ENCODE assay signal across 8 cellular contexts in genomic region chr16:22670551-22670970, GRCh38.
DNase-seq lines count a peak whose midpoint lies in the region; ATAC-seq and TF ChIP-seq lines count a peak whose summit lies in the region.

No MANE protein-coding gene starts in this region.

- H3K27me3 ChIP-seq in BE2C (no peaks in the 10 kb centered on the region), tibial nerve (peaks cover 0 to 5% of the 10 kb centered on the region in 2 donors)

- CTCF ChIA-PET in OCI-LY7 (lab: Charles Lee; ENCODE audit: unreplicated experiment), result no interaction called here

- H3K36me3 ChIP-seq in BE2C, result no peaks in the 10 kb centered on the region
- no peaks in the 10 kb centered on the region for H3K36me3 ChIP-seq in OCI-LY7 (ENCODE audit: insufficient read depth, low read length)
- no peaks in the 10 kb centered on the region for H3K36me3 ChIP-seq in tibial nerve

- no peaks in the 10 kb centered on the region for H3K79me2 ChIP-seq in OCI-LY7 (ENCODE audit: insufficient read depth, low read depth, low read length)

- no peaks in the 10 kb centered on the region for H3K9me3 ChIP-seq in BE2C
- H3K9me3 ChIP-seq in OCI-LY7 (ENCODE audit: low read length), result no peaks in the 10 kb centered on the region
- H3K9me3 ChIP-seq in tibial nerve, result no peaks in the 10 kb centered on the region

- no peak for ATAC-seq in HG03108 (IDR thresholded peaks at IDR 0.05; ENCODE audit: unreplicated experiment)
- ATAC-seq in left colon, result no peak

- no peak overlapping the region for H3K27ac ChIP-seq in OCI-LY7 (ENCODE audit: low read depth, low read length, poor library complexity, severe bottlenecking)
- H3K27ac ChIP-seq in tibial nerve, result no peak overlapping the region

- TF ChIP-seq POLR2A in tibial nerve (IDR thresholded peaks at IDR 0.05), result no peak

- H4K20me1 ChIP-seq in OCI-LY7 (ENCODE audit: insufficient read depth, low read length), result no peaks in the 10 kb centered on the region

- POLR2A ChIA-PET in OCI-LY7 (lab: Charles Lee), result interaction anchor here (0.5 to 0.8 kb wide), 3 partner anchors 25 to 1096 kb away, joined by 4 to 6 read pairs (median 4); no protein-coding TSS in a partner anchor

- H3K4me3 ChIP-seq in BE2C (ENCODE audit: low read depth, low read length), result peak overlapping the region; percentile 36
- no peak overlapping the region for H3K4me3 ChIP-seq in OCI-LY7 (ENCODE audit: low read depth, low read length, poor library complexity, severe bottlenecking)
- no peak overlapping the region for H3K4me3 ChIP-seq in tibial nerve

- no peak for TF ChIP-seq CTCF in BE2C (IDR thresholded peaks at IDR 0.05; ENCODE audit: low read depth, low read length)
- TF ChIP-seq CTCF in GM13977 (IDR thresholded peaks at IDR 0.05; ENCODE audit: extremely low read depth, insufficient read depth, missing control alignments), result no peak
- no peak for TF ChIP-seq CTCF in OCI-LY7 (conservative IDR thresholded peaks at IDR 0.05; ENCODE audit: low read length)
- TF ChIP-seq CTCF in tibial nerve (IDR thresholded peaks at IDR 0.05), result no peak

- DNase-seq in BE2C, result peak; percentile 73
- peak; percentile 61 for DNase-seq in GM13977 (ENCODE audit: low spot score)
- DNase-seq in OCI-LY7 (ENCODE audit: low spot score), result peak; percentile 80
- DNase-seq in iPS-NIHi7 (ENCODE audit: extremely low spot score), result peak; percentile 100
- DNase-seq in cerebellar nuclear complex (lab: John Stamatoyannopoulos, UW), result no peak
- no peak for DNase-seq in tibial nerve (ENCODE audit: low spot score in 2 of 2)
- DNase-seq in left colon, result no peak

- in situ Hi-C loops in GM13977 (cut with MboI; ENCODE audit: low pct_unique_long_range_greater_than_20kb, low sequenced_read_pairs, unreplicated experiment), result no loop called here

- intact Hi-C loops in OCI-LY7 (cut with micrococcal nuclease; ENCODE audit: unreplicated experiment) (no loop called here), left colon (cut with DNase I, micrococcal nuclease) (loop anchor here in 1 of 2 donors (10.0 kb wide), 1 partner anchor 274 kb away; no protein-coding TSS in a partner anchor)

- H3K4me2 ChIP-seq in OCI-LY7 (ENCODE audit: low read length), result peak overlapping the region; percentile 53

- no peaks in the 10 kb centered on the region for H3K9me2 ChIP-seq in OCI-LY7 (ENCODE audit: insufficient read depth, low read length)

- H3K4me1 ChIP-seq in BE2C (no peaks in the 10 kb centered on the region), OCI-LY7 (ENCODE audit: insufficient read depth, low read length, poor library complexity, severe bottlenecking) (peaks cover 9% of the 10 kb centered on the region), tibial nerve (no peaks in the 10 kb centered on the region)

- TF ChIP-seq EP300 in tibial nerve (IDR thresholded peaks at IDR 0.05), result no peak

- BruUV-seq in OCI-LY7 (replicated peaks; lab: Mats Ljungman, UMichigan), result no TSS peak

- H2AFZ ChIP-seq in OCI-LY7 (ENCODE audit: low read length), result peak overlapping the region; percentile 74

- WGBS in tibial nerve, 2 donors, result 18 to 28% methylated on average over 6 of the region's 6 CpGs

Comparison
In these comparisons a context has a peak if more than half of its experiments do, and no peak if none do; other contexts are left out.
1. DNase-seq: peak in BE2C (single experiment), GM13977 (single experiment), OCI-LY7 (single experiment) and iPS-NIHi7 (single experiment); none in cerebellar nuclear complex (0 of 2), tibial nerve (0 of 2) and left colon (0 of 2).